ENCODE assay signal across 20 cellular contexts in the genomic region with DNA sequence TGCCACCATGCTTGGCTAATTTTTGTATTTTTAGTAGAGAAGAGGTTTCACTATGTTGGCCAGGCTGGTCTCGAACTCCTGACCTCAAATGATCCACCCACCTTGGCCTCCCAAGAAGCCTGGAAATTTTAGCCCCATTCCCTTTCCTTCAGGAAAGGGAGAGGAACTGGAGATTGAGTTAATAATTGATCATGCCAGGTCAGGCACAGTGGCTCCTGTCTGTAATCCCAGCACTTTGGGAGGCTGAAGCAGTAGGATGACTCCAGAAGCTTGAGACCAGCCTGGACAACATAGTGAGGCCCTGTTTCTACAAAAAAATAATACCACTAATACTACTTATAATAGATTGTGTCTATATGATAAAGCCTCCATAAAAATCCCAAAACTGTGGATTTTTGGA.
DNase-seq lines count a peak whose midpoint lies in the region; ATAC-seq lines count a peak whose summit lies in the region.
"Had no signal": no experiment of that assay in that cellular context is flagged by ENCODE, and none has a peak within 500 bp of the region (broad histone marks: within the 10 kb centered on the region; RNA-seq: fewer than 3 reads in every experiment).

No MANE protein-coding gene starts in this region.

- ATAC-seq in left lobe of liver = peak; percentile 65
- ATAC-seq: GM12878 had no signal

- DNase-seq in kidney tubule cell (ENCODE audit: low spot score) = peak; percentile 22
- DNase-seq in left lobe of liver (ENCODE audit: low spot score) = no peak
- DNase-seq in renal cortical epithelial cell (ENCODE audit: low read depth) = peak; percentile 47
- no peak for DNase-seq in NCI-H2081 treated with DMSO at 0.1 percent for 48 hours (lab: John Stamatoyannopoulos, UW)
- DNase-seq in NCI-H345 treated with DMSO at 0.1 percent for 48 hours (lab: John Stamatoyannopoulos, UW; ENCODE audit: unreplicated experiment) = no peak
- DNase-seq: 8988T; ACHN; BE2C; C1 segment of cervical spinal cord; CD4-positive, alpha-beta memory T cell; CD4-positive, CD25-positive, alpha-beta regulatory T cell; CD8-positive, alpha-beta memory T cell; COR-L47; DMS 273 treated with DMSO at 0.1 percent for 48 hours; DMS153; DMS53; DMS79; DND-41; GDM1 had no signal

Comparison
In these comparisons a context has a peak if more than half of its experiments do, and no peak if none do; other contexts are left out.
1. DNase-seq: peak in kidney tubule cell (single experiment) and renal cortical epithelial cell (single experiment); none in left lobe of liver (single experiment), NCI-H2081 treated with DMSO at 0.1 percent for 48 hours (single experiment) and NCI-H345 treated with DMSO at 0.1 percent for 48 hours (single experiment).